Comparison of ENCODE assay signal across 15 cellular contexts in genomic region chr1:25677193-25677773, GRCh38.
A peak's percentile ranks its signal among the peaks of the same experiment; 100 is the strongest.
DNase-seq lines count a peak whose midpoint lies in the region; ATAC-seq and TF ChIP-seq lines count a peak whose summit lies in the region.
"Had no signal": no experiment of that assay in that cellular context is flagged by ENCODE, and none has a peak within 500 bp of the region (broad histone marks: within the 10 kb centered on the region; RNA-seq: fewer than 3 reads in every experiment).

No MANE protein-coding gene starts in this region.

- CTCF ChIA-PET in activated CD4-positive, alpha-beta T cell treated with anti-CD3 and anti-CD28 coated beads, Interleukin-2, amount 10 ng/mL, durations not matched to agents 7 days and 5 days (lab: Charles Lee), result interaction anchor here (0.7 to 2.1 kb wide), 7 partner anchors 10 to 112 kb away, joined by 3 to 7 read pairs (median 5); no protein-coding TSS in a partner anchor
- CTCF ChIA-PET in HEK293 (lab: Yijun Ruan, JAX), result interaction anchor here (0.6 to 1.6 kb wide), 4 partner anchors 10 to 68 kb away, joined by 3 to 5 read pairs (median 4); no protein-coding TSS in a partner anchor

- peak overlapping the region; percentile 21 for H3K27ac Mint-ChIP-seq in activated CD4-positive, alpha-beta T cell treated with anti-CD3 and anti-CD28 coated beads, Interleukin-2, amount 10 ng/mL, durations not matched to agents 7 days and 5 days
- peak overlapping the region; percentile 16 for H3K27ac Mint-ChIP-seq in activated T-helper 1 cell treated with anti-CD3 and anti-CD28 coated beads, Interleukin-12 subunit alpha, Interleukin-12 subunit beta, Interleukin-2, Interleukin-4 antibody, amounts not matched to agents 30 ng/mL and 10 ng/mL and 1 ng/mL, durations not matched to agents 14 hours and 24 hours and 36 hours
- H3K27ac Mint-ChIP-seq in natural killer cell, result peak overlapping the region; percentile 60 to 67

- no peak overlapping the region for H3K4me3 ChIP-seq in HEK293 (ENCODE audit: low read depth, low read length)
- H3K4me3 ChIP-seq: adrenal gland, smooth muscle cell, stomach, vagina had no signal

- H3K27ac ChIP-seq in HEK293 (ENCODE audit: extremely low read depth, low read depth, low read length), result no peak overlapping the region
- H3K27ac ChIP-seq: adrenal gland, stomach, vagina had no signal

- H3K4me3 Mint-ChIP-seq in activated CD4-positive, alpha-beta T cell treated with anti-CD3 and anti-CD28 coated beads, Interleukin-2, amount 10 ng/mL, durations not matched to agents 7 days and 5 days, result peak overlapping the region; percentile 45
- H3K4me3 Mint-ChIP-seq in activated T-helper 1 cell treated with anti-CD3 and anti-CD28 coated beads, Interleukin-12 subunit alpha, Interleukin-12 subunit beta, Interleukin-2, Interleukin-4 antibody, amounts not matched to agents 30 ng/mL and 10 ng/mL and 1 ng/mL, durations not matched to agents 14 hours and 24 hours and 36 hours, result peak overlapping the region; percentile 47
- peak overlapping the region; percentile 80 for H3K4me3 Mint-ChIP-seq in natural killer cell

- no peaks in the 10 kb centered on the region for H3K36me3 ChIP-seq in HEK293 (ENCODE audit: control insufficient read depth in 2 of 2, insufficient read depth in 1 of 2, low read length in 2 of 2)
- H3K36me3 ChIP-seq: adrenal gland, stomach, vagina had no signal

- H3K36me3 Mint-ChIP-seq in activated CD4-positive, alpha-beta T cell treated with anti-CD3 and anti-CD28 coated beads, Interleukin-2, amount 10 ng/mL, durations not matched to agents 7 days and 5 days (ENCODE audit: low read depth), result peaks cover 46% of the 10 kb centered on the region
- H3K36me3 Mint-ChIP-seq in activated T-helper 1 cell treated with anti-CD3 and anti-CD28 coated beads, Interleukin-12 subunit alpha, Interleukin-12 subunit beta, Interleukin-2, Interleukin-4 antibody, amounts not matched to agents 30 ng/mL and 10 ng/mL and 1 ng/mL, durations not matched to agents 14 hours and 24 hours and 36 hours (ENCODE audit: low read depth), result peaks cover 3% of the 10 kb centered on the region
- no peaks in the 10 kb centered on the region for H3K36me3 Mint-ChIP-seq in natural killer cell

- H3K9me3 Mint-ChIP-seq in activated CD4-positive, alpha-beta T cell treated with anti-CD3 and anti-CD28 coated beads, Interleukin-2, amount 10 ng/mL, durations not matched to agents 7 days and 5 days, result peaks cover 4% of the 10 kb centered on the region
- peaks cover 4% of the 10 kb centered on the region for H3K9me3 Mint-ChIP-seq in activated T-helper 1 cell treated with anti-CD3 and anti-CD28 coated beads, Interleukin-12 subunit alpha, Interleukin-12 subunit beta, Interleukin-2, Interleukin-4 antibody, amounts not matched to agents 30 ng/mL and 10 ng/mL and 1 ng/mL, durations not matched to agents 14 hours and 24 hours and 36 hours
- no peaks in the 10 kb centered on the region for H3K9me3 Mint-ChIP-seq in natural killer cell

- no peak for DNase-seq in activated CD4-positive, alpha-beta T cell treated with anti-CD3 and anti-CD28 coated beads, Interleukin-2, amount 10 ng/mL, durations not matched to agents 7 days and 5 days
- no peak for DNase-seq in activated CD4-positive, alpha-beta T cell treated with anti-CD3 and anti-CD28 coated beads for 1 hour
- no peak for DNase-seq in activated T-helper 1 cell treated with anti-CD3 and anti-CD28 coated beads, Interleukin-12 subunit alpha, Interleukin-12 subunit beta, Interleukin-2, Interleukin-4 antibody, amounts not matched to agents 30 ng/mL and 10 ng/mL and 1 ng/mL, durations not matched to agents 14 hours and 24 hours and 36 hours (ENCODE audit: low spot score)
- no peak for DNase-seq in natural killer cell
- no peak for DNase-seq in NCI-H187 treated with DMSO at 0.1 percent for 48 hours (lab: John Stamatoyannopoulos, UW)
- DNase-seq in D341Med (ENCODE audit: low spot score), result no peak
- DNase-seq: foreskin fibroblast, HCEC 1CT, T1000 had no signal

- H3K4me1 Mint-ChIP-seq in activated CD4-positive, alpha-beta T cell treated with anti-CD3 and anti-CD28 coated beads, Interleukin-2, amount 10 ng/mL, durations not matched to agents 7 days and 5 days, result peaks cover 71% of the 10 kb centered on the region
- peaks cover 54% of the 10 kb centered on the region for H3K4me1 Mint-ChIP-seq in activated T-helper 1 cell treated with anti-CD3 and anti-CD28 coated beads, Interleukin-12 subunit alpha, Interleukin-12 subunit beta, Interleukin-2, Interleukin-4 antibody, amounts not matched to agents 30 ng/mL and 10 ng/mL and 1 ng/mL, durations not matched to agents 14 hours and 24 hours and 36 hours (ENCODE audit: low read depth)
- peaks cover 54 to 62% of the 10 kb centered on the region in 2 donors for H3K4me1 Mint-ChIP-seq in natural killer cell

- peaks cover 19% of the 10 kb centered on the region for H3K4me1 ChIP-seq in HEK293 (ENCODE audit: control insufficient read depth, insufficient read depth, low read length)
- H3K4me1 ChIP-seq: adrenal gland had no signal

- H3K27me3 Mint-ChIP-seq in activated CD4-positive, alpha-beta T cell treated with anti-CD3 and anti-CD28 coated beads, Interleukin-2, amount 10 ng/mL, durations not matched to agents 7 days and 5 days, result peaks cover 44% of the 10 kb centered on the region
- H3K27me3 Mint-ChIP-seq in activated T-helper 1 cell treated with anti-CD3 and anti-CD28 coated beads, Interleukin-12 subunit alpha, Interleukin-12 subunit beta, Interleukin-2, Interleukin-4 antibody, amounts not matched to agents 30 ng/mL and 10 ng/mL and 1 ng/mL, durations not matched to agents 14 hours and 24 hours and 36 hours (ENCODE audit: insufficient read depth), result peaks cover 82% of the 10 kb centered on the region
- peaks cover 0 to 2% of the 10 kb centered on the region in 2 donors for H3K27me3 Mint-ChIP-seq in natural killer cell (ENCODE audit: low read depth in 2 of 2)

- POLR2A ChIA-PET in activated CD4-positive, alpha-beta T cell treated with anti-CD3 and anti-CD28 coated beads, Interleukin-2, amount 10 ng/mL, durations not matched to agents 7 days and 5 days (lab: Charles Lee), result interaction anchor here (0.6 kb wide), 1 partner anchor 53 kb away, joined by 5 read pairs; no protein-coding TSS in a partner anchor
- POLR2A ChIA-PET in HEK293 (lab: Yijun Ruan, JAX), result no interaction called here

- intact Hi-C loops in activated T-helper 1 cell treated with anti-CD3 and anti-CD28 coated beads, Interleukin-12 subunit alpha, Interleukin-12 subunit beta, Interleukin-2, Interleukin-4 antibody, amounts not matched to agents 30 ng/mL and 10 ng/mL and 1 ng/mL, durations not matched to agents 14 hours and 24 hours and 36 hours (cut with micrococcal nuclease), result loop anchor here (2.0 to 5.0 kb wide), 3 partner anchors 16 to 750 kb away; no protein-coding TSS in a partner anchor
- intact Hi-C loops in natural killer cell (cut with micrococcal nuclease), result no loop called here

- no peaks in the 10 kb centered on the region for H3K9me3 ChIP-seq in HEK293 (ENCODE audit: control insufficient read depth, insufficient read depth, low read depth, low read length)
- H3K9me3 ChIP-seq: adrenal gland, stomach, vagina had no signal

- ATAC-seq in natural killer cell (no peak), GM19463 (IDR thresholded peaks at IDR 0.05; ENCODE audit: unreplicated experiment) (no peak)

- no peak for TF ChIP-seq CTCF in HEK293 (tag by site-specific recombination; IDR thresholded peaks at IDR 0.05)
- no peak for TF ChIP-seq CTCF in natural killer cell (IDR thresholded peaks at IDR 0.05)

TF ChIP-seq in HEK293, 187 proteins besides CTCF, POLR2A, EP300 and RAD21:
- 0 out of 2 replicates have a peak, but pooled peaks have one; percentile 33 for TF ChIP-seq ZNF121 (tag by site-specific recombination; IDR thresholded peaks at IDR 0.05)
- TF ChIP-seq ZBTB11 (tag by site-specific recombination; conservative IDR thresholded peaks at IDR 0.05; ENCODE audit: low read depth), result no peak
- TF ChIP-seq IKZF3 (tag by site-specific recombination; IDR thresholded peaks at IDR 0.05), result no peak
- no peak for TF ChIP-seq ZBTB7A (tag by site-specific recombination; IDR thresholded peaks at IDR 0.05; ENCODE audit: low read depth)
- no peak for TF ChIP-seq ZBTB20 (tag by site-specific recombination; IDR thresholded peaks at IDR 0.05)
- TF ChIP-seq ZNF704 (tag by site-specific recombination; IDR thresholded peaks at IDR 0.05), result no peak
TF ChIP-seq in HEK293: peak in this region for 1.
